In the genomic region with DNA sequence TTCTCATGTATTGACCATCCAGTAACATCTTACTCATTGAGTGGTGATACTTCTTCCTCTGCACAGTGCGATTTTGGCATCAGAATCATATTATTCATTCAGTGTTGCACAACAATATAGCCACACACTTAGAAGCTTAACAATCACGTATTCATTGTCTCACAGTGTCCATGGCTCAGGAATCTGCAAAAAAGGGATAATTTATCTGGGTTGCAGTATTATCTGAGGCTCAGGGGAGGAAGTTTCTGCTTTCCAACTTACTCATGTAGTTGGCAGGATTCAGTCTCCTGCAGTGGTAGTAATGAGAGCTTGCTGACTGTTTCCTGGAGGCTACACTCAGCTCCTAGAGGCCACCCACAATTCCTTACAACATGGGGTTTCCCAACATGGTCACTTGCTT, we compare ENCODE assay signal across 17 cellular contexts.
A peak's percentile ranks its signal among the peaks of the same experiment; 100 is the strongest.
DNase-seq lines count a peak whose midpoint lies in the region; ATAC-seq and TF ChIP-seq lines count a peak whose summit lies in the region.
"Had no signal": no experiment of that assay in that cellular context is flagged by ENCODE, and none has a peak within 500 bp of the region (broad histone marks: within the 10 kb centered on the region; RNA-seq: fewer than 3 reads in every experiment).

No MANE protein-coding gene starts in this region.

- H2AFZ ChIP-seq in OCI-LY7 (ENCODE audit: low read length) = no peak overlapping the region

- no peak overlapping the region for H3K27ac ChIP-seq in left ventricle myocardium inferior (replicated peaks)
- H3K27ac ChIP-seq in OCI-LY7 (ENCODE audit: low read depth, low read length, poor library complexity, severe bottlenecking) = no peak overlapping the region

- DNase-seq in Right ventricle myocardium superior (no peak), left ventricle myocardium inferior (no peak), adipocyte (ENCODE audit: low read depth) (peak; percentile 60), fibroblast of villous mesenchyme (ENCODE audit: low read depth) (peak; percentile 7), superior temporal gyrus (ENCODE audit: extremely low spot score) (peak; percentile 47), OCI-LY7 (ENCODE audit: low spot score) (no peak), COR-L47 (lab: John Stamatoyannopoulos, UW) (no peak)
- no peak for DNase-seq in activated naive CD4-positive, alpha-beta T cell (lab: John Stamatoyannopoulos, UW)
- DNase-seq: ACHN; activated CD8-positive, alpha-beta memory T cell treated with anti-CD3 and anti-CD28 coated beads for 24 hours; DMS153; mesenchymal stem cell; NCI-H2029; NCI-H774; nucleus accumbens; substantia nigra had no signal

- H3K4me2 ChIP-seq in OCI-LY7 (ENCODE audit: low read length) = no peak overlapping the region

- H3K9me3 ChIP-seq in left ventricle myocardium inferior (replicated peaks) = no peaks in the 10 kb centered on the region
- H3K9me3 ChIP-seq in adipocyte (ENCODE audit: control insufficient read depth, low read length) = no peaks in the 10 kb centered on the region
- H3K9me3 ChIP-seq in OCI-LY7 (ENCODE audit: low read length) = no peaks in the 10 kb centered on the region

- CTCF ChIA-PET in OCI-LY7 (lab: Charles Lee; ENCODE audit: unreplicated experiment) = no interaction called here

- H4K20me1 ChIP-seq in OCI-LY7 (ENCODE audit: insufficient read depth, low read length) = no peaks in the 10 kb centered on the region

- TF ChIP-seq CTCF in left ventricle myocardium inferior (IDR thresholded peaks at IDR 0.05; ENCODE audit: borderline replicate concordance) (no peak), fibroblast of villous mesenchyme (IDR thresholded peaks at IDR 0.05; ENCODE audit: insufficient read depth, low read depth, low read length) (no peak), OCI-LY7 (conservative IDR thresholded peaks at IDR 0.05; ENCODE audit: low read length) (no peak)

- BruUV-seq in OCI-LY7 (replicated peaks; lab: Mats Ljungman, UMichigan) = no TSS peak

- intact Hi-C loops in Right ventricle myocardium superior (cut with DNase I) = no loop called here
- intact Hi-C loops in left ventricle myocardium inferior (cut with micrococcal nuclease) = no loop called here
- intact Hi-C loops in OCI-LY7 (cut with micrococcal nuclease; ENCODE audit: unreplicated experiment) = no loop called here

- H3K9me2 ChIP-seq in OCI-LY7 (ENCODE audit: insufficient read depth, low read length) = no peaks in the 10 kb centered on the region

- H3K4me1 ChIP-seq in left ventricle myocardium inferior (no peaks in the 10 kb centered on the region), adipocyte (ENCODE audit: control insufficient read depth, insufficient read depth, low read length) (peaks cover 8% of the 10 kb centered on the region), OCI-LY7 (ENCODE audit: insufficient read depth, low read length, poor library complexity, severe bottlenecking) (no peaks in the 10 kb centered on the region)

- H3K9ac ChIP-seq in adipocyte (ENCODE audit: low read length) = no peak overlapping the region

- H3K27me3 ChIP-seq in left ventricle myocardium inferior (ENCODE audit: low read depth) (no peaks in the 10 kb centered on the region), adipocyte (replicated peaks; ENCODE audit: control insufficient read depth, insufficient read depth, low read length) (no peaks in the 10 kb centered on the region)

- POLR2A ChIA-PET in OCI-LY7 (lab: Charles Lee) = no interaction called here

- no peaks in the 10 kb centered on the region for H3K36me3 ChIP-seq in left ventricle myocardium inferior
- H3K36me3 ChIP-seq in adipocyte (ENCODE audit: control insufficient read depth, insufficient read depth, low read length, severe bottlenecking) = no peaks in the 10 kb centered on the region
- no peaks in the 10 kb centered on the region for H3K36me3 ChIP-seq in OCI-LY7 (ENCODE audit: insufficient read depth, low read length)

- no peaks in the 10 kb centered on the region for H3K79me2 ChIP-seq in OCI-LY7 (ENCODE audit: insufficient read depth, low read depth, low read length)

- H3K4me3 ChIP-seq in left ventricle myocardium inferior = no peak overlapping the region
- H3K4me3 ChIP-seq in adipocyte (ENCODE audit: low read length) = no peak overlapping the region
- no peak overlapping the region for H3K4me3 ChIP-seq in fibroblast of villous mesenchyme (ENCODE audit: low read depth, low read length)
- H3K4me3 ChIP-seq in OCI-LY7 (ENCODE audit: low read depth, low read length, poor library complexity, severe bottlenecking) = no peak overlapping the region
- H3K4me3 ChIP-seq: K562 had no signal

- ATAC-seq in Right ventricle myocardium superior (ENCODE audit: poor library complexity) = peak; percentile 82
- ATAC-seq: K562 had no signal

Comparison
In these comparisons a context has a peak if more than half of its experiments do, and no peak if none do; other contexts are left out.
1. DNase-seq: peak in adipocyte (single experiment), fibroblast of villous mesenchyme (single experiment) and superior temporal gyrus (single experiment); none in Right ventricle myocardium superior (single experiment), left ventricle myocardium inferior (single experiment), OCI-LY7 (single experiment), activated naive CD4-positive, alpha-beta T cell (0 of 4) and COR-L47 (single experiment).